Comparison of ENCODE assay signal across 7 cellular contexts in genomic region chr12:56565510-56566101, GRCh38. TPM values are rescaled to one million over a fixed set of nuclear protein-coding genes. Genes with fewer than 3 reads are reported as not detected.
DNase-seq lines count a peak whose midpoint lies in the region; ATAC-seq, FAIRE-seq and TF ChIP-seq lines count a peak whose summit lies in the region.

No MANE protein-coding gene starts in this region.

- FAIRE-seq in GM12892 (lab: Jason Lieb, UNC) = no peak

- peaks cover 0 to 11% of the 10 kb centered on the region in 2 donors for H3K4me1 Mint-ChIP-seq in natural killer cell treated with Interleukin-12 subunit alpha and Interleukin-12 subunit beta and Interleukin-15 and Interleukin-18, amount 100 ng/mL, for 72 hours (ENCODE audit: low read depth in 2 of 2)

- H3K27me3 Mint-ChIP-seq in natural killer cell treated with Interleukin-12 subunit alpha and Interleukin-12 subunit beta and Interleukin-15 and Interleukin-18, amount 100 ng/mL, for 72 hours = no peaks in the 10 kb centered on the region

- no peaks in the 10 kb centered on the region for H3K36me3 Mint-ChIP-seq in natural killer cell treated with Interleukin-12 subunit alpha and Interleukin-12 subunit beta and Interleukin-15 and Interleukin-18, amount 100 ng/mL, for 72 hours

- DNase-seq in GM12892 (ENCODE audit: insufficient read length) = peak; percentile 27
- DNase-seq in HT-29 (ENCODE audit: low spot score) = peak; percentile 86
- peak; percentile 12 to 18 for DNase-seq in activated CD4-positive, alpha-beta T cell treated with anti-CD3 and anti-CD28 coated beads, Interleukin-2, amount 50 U/mL, for 4 hours
- peak; percentile 88 for DNase-seq in fibroblast of peridontal ligament (ENCODE audit: extremely low read depth)
- no peak for DNase-seq in natural killer cell treated with Interleukin-12 subunit alpha and Interleukin-12 subunit beta and Interleukin-15 and Interleukin-18, amount 100 ng/mL, for 72 hours (ENCODE audit: low spot score)
- no peak for DNase-seq in NCI-H446 (lab: John Stamatoyannopoulos, UW)
- DNase-seq in HK-2 (ENCODE audit: unreplicated experiment) = no peak

- peak overlapping the region in 1 of 2 donors; percentile 26 for H3K27ac Mint-ChIP-seq in natural killer cell treated with Interleukin-12 subunit alpha and Interleukin-12 subunit beta and Interleukin-15 and Interleukin-18, amount 100 ng/mL, for 72 hours

- ATAC-seq in natural killer cell treated with Interleukin-12 subunit alpha and Interleukin-12 subunit beta and Interleukin-15 and Interleukin-18, amount 100 ng/mL, for 72 hours = peak; percentile 57

- H3K9me3 Mint-ChIP-seq in natural killer cell treated with Interleukin-12 subunit alpha and Interleukin-12 subunit beta and Interleukin-15 and Interleukin-18, amount 100 ng/mL, for 72 hours = no peaks in the 10 kb centered on the region

- TF ChIP-seq POLR2A in GM12892 (IDR thresholded peaks at IDR 0.05; ENCODE audit: low read depth, low read length) = no peak

- H3K4me3 Mint-ChIP-seq in natural killer cell treated with Interleukin-12 subunit alpha and Interleukin-12 subunit beta and Interleukin-15 and Interleukin-18, amount 100 ng/mL, for 72 hours = peak overlapping the region; percentile 0

RNA-seq across cellular contexts. Expression of gene RBMS2, which starts 44.0 kb away (rescaled TPM):
- 0.91 TPM for polyA plus RNA-seq in GM12892 (2012; ENCODE audit: missing spikeins)
- total RNA-seq in HT-29 (2014; rRNA removed; shearing (Covaris generic)) = 7.1 and 7.7 TPM in 2 replicates
- 1 to 10 TPM; 1.5 to 2.9 TPM for total RNA-seq in natural killer cell treated with Interleukin-12 subunit alpha and Interleukin-12 subunit beta and Interleukin-15 and Interleukin-18, amount 100 ng/mL, for 72 hours

Comparison
In these comparisons a context has a peak if more than half of its experiments do, and no peak if none do; other contexts are left out.
1. DNase-seq: peak in GM12892 (single experiment), HT-29 (single experiment), activated CD4-positive, alpha-beta T cell treated with anti-CD3 and anti-CD28 coated beads, Interleukin-2, amount 50 U/mL, for 4 hours (2 of 2) and fibroblast of peridontal ligament (single experiment); none in natural killer cell treated with Interleukin-12 subunit alpha and Interleukin-12 subunit beta and Interleukin-15 and Interleukin-18, amount 100 ng/mL, for 72 hours (single experiment), NCI-H446 (0 of 2) and HK-2 (single experiment).